In the genomic region with DNA sequence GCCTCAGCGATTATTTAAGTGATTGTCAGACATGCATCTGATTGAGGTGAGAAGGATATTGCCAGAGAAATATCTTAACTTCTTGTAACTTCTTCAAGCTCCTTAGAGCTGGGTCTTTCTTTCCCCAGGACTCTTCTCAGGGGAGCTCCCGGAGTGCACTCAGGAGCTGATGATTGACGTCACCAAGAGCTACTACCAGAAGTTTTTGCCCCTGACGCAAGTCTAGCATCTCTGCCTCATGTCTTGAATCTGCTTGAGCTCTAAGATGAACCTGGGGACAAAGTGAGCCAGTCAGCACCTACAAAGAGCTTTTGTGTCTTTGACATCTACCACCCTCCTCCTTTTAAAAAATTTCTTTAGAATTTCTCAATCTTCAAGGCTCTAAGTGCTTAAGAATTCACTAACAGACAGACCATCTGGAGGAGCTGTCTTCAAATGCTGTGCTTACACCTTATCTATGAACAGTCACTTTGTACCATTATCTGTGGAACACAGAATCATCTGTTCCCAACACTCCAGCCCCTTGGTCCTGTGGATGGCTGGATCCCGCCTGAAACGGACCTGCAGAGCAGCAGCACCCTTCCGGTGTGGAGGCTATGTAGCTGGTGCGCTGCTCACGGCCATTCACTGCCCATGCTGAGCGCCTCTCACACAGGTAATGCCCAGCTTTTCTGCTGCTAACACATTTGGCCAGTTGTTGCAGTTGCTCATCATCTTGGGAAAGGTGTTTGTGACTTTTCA, we compare ENCODE assay signal across 7 cellular contexts. TPM values are rescaled to one million over a fixed set of nuclear protein-coding genes. Genes with fewer than 3 reads are reported as not detected.
"Had no signal": no experiment of that assay in that cellular context is flagged by ENCODE, and none has a peak within 500 bp of the region (broad histone marks: within the 10 kb centered on the region; RNA-seq: fewer than 3 reads in every experiment).

No MANE protein-coding gene starts in this region.

- DNase-seq: GM23248, GOT3, H7, HCEC 1CT, KG1 had no signal

- H3K4me3 ChIP-seq: GM23248 had no signal

- H3K27ac Mint-ChIP-seq: IgD-negative memory B cell had no signal

- H3K9me3 Mint-ChIP-seq: IgD-negative memory B cell had no signal

- H2AFZ ChIP-seq: GM23248 had no signal

- H3K9ac ChIP-seq: GM23248 had no signal

- H3K27ac ChIP-seq: GM23248 had no signal

- H3K4me3 Mint-ChIP-seq: IgD-negative memory B cell had no signal

RNA-seq across cellular contexts. Expression of a gene that starts 45.9 kb away (rescaled TPM):
- total RNA-seq: GM23248, H4 had no signal
- polyA plus RNA-seq: GM23248, IgD-negative memory B cell had no signal
